In genomic region chr9:100819980-100820379, GRCh38 we compare ENCODE assay signal across 21 cellular contexts.
DNase-seq lines count a peak whose midpoint lies in the region; ATAC-seq and TF ChIP-seq lines count a peak whose summit lies in the region.
"Had no signal": no experiment of that assay in that cellular context is flagged by ENCODE, and none has a peak within 500 bp of the region (broad histone marks: within the 10 kb centered on the region; RNA-seq: fewer than 3 reads in every experiment).

No MANE protein-coding gene starts in this region.

- H2BK15ac ChIP-seq in H9 (ENCODE audit: low read depth, low read length), result no peak overlapping the region

- peaks cover 1% of the 10 kb centered on the region; the same call in 1 of the 2 replicates for H3K27me3 Mint-ChIP-seq in H9 (ENCODE audit: low read depth)
- H3K27me3 Mint-ChIP-seq in neural progenitor cell (ENCODE audit: insufficient read depth, low read depth), result peaks cover 2% of the 10 kb centered on the region
- H3K27me3 Mint-ChIP-seq: B cell; CD4-positive, CD25-positive, alpha-beta regulatory T cell; CD8-positive, alpha-beta memory T cell had no signal

- H3K4ac ChIP-seq in H9 (ENCODE audit: low read depth, low read length), result no peak overlapping the region

- peaks cover 4% of the 10 kb centered on the region for H3F3A ChIP-seq in neural progenitor cell (ENCODE audit: low read depth)
- no peaks in the 10 kb centered on the region for H3F3A ChIP-seq in smooth muscle cell (ENCODE audit: low read depth)

- peaks cover 4 to 8% of the 10 kb centered on the region in 2 experiments; a peak in 3 of 4 replicates for H3K4me1 Mint-ChIP-seq in H9
- H3K4me1 Mint-ChIP-seq in neural progenitor cell, result peaks cover 32% of the 10 kb centered on the region
- H3K4me1 Mint-ChIP-seq: B cell; CD4-positive, CD25-positive, alpha-beta regulatory T cell; CD8-positive, alpha-beta memory T cell had no signal

- H3K36me3 Mint-ChIP-seq in H9 (ENCODE audit: insufficient read depth in 1 of 3, low read depth in 3 of 3) (peaks cover 0 to 9% (median 5%) of the 10 kb centered on the region in 3 experiments; a peak in 4 of 7 replicates), neural progenitor cell (peaks cover 2% of the 10 kb centered on the region)
- H3K36me3 Mint-ChIP-seq: CD4-positive, CD25-positive, alpha-beta regulatory T cell; CD8-positive, alpha-beta memory T cell had no signal

- H3K18ac ChIP-seq in H9 (ENCODE audit: insufficient read length, low read depth, low read length), result no peak overlapping the region

- no peak for DNase-seq in H9
- no peak for DNase-seq in epithelial cell of proximal tubule (ENCODE audit: low read depth)
- peak; percentile 26 for DNase-seq in neural progenitor cell (ENCODE audit: low spot score)
- DNase-seq in NOMO-1 (lab: John Stamatoyannopoulos, UW; ENCODE audit: unreplicated experiment in 2 of 2), result no peak
- DNase-seq in smooth muscle cell (lab: John Stamatoyannopoulos, UW; ENCODE audit: unreplicated experiment), result no peak
- DNase-seq: CD4-positive, CD25-positive, alpha-beta regulatory T cell; CD8-positive, alpha-beta memory T cell; COR-L47; DMS 273 treated with DMSO at 0.1 percent for 48 hours; DMS53; DND-41; EL; GM23248; KG1 had no signal

- H2BK5ac ChIP-seq in H9 (ENCODE audit: insufficient read length, low read length), result no peak overlapping the region

- no peak overlapping the region for H3K14ac ChIP-seq in H9 (ENCODE audit: insufficient read depth, low read length)

- no peak overlapping the region for H2AFZ ChIP-seq in H9 (ENCODE audit: low read length)
- H2AFZ ChIP-seq in OCI-LY3 (ENCODE audit: low read depth, low read length), result no peak overlapping the region
- no peak overlapping the region for H2AFZ ChIP-seq in neural progenitor cell (replicated peaks)
- no peak overlapping the region for H2AFZ ChIP-seq in smooth muscle cell (ENCODE audit: low read depth)
- H2AFZ ChIP-seq: GM23248 had no signal

- no peak overlapping the region for H2BK12ac ChIP-seq in H9 (ENCODE audit: insufficient read length, low read depth, low read length)

- ATAC-seq in HG02588 (IDR thresholded peaks at IDR 0.05; ENCODE audit: unreplicated experiment) (no peak), GM21367 (IDR thresholded peaks at IDR 0.05; ENCODE audit: unreplicated experiment) (no peak)
- ATAC-seq: GM12878 had no signal

- H4K20me1 ChIP-seq in H9 (ENCODE audit: control insufficient read depth, insufficient read depth, insufficient read length), result no peaks in the 10 kb centered on the region
- no peaks in the 10 kb centered on the region for H4K20me1 ChIP-seq in OCI-LY3 (ENCODE audit: insufficient read depth, low read length)
- H4K20me1 ChIP-seq in neural progenitor cell (ENCODE audit: low read depth), result no peaks in the 10 kb centered on the region
- H4K20me1 ChIP-seq in smooth muscle cell (ENCODE audit: low read depth), result no peaks in the 10 kb centered on the region
- H4K20me1 ChIP-seq: BLaER1 treated with 17β-estradiol and CSF1 and Interleukin-3, amounts not matched to agents 10 nM and 100 nM had no signal

- H3K23ac ChIP-seq in H9 (ENCODE audit: insufficient read length, low read depth, low read length), result no peak overlapping the region

- TF ChIP-seq CTCF in H9 (conservative IDR thresholded peaks at IDR 0.05), result 0 out of 3 replicates have a peak, but pooled peaks have one; percentile 23
- TF ChIP-seq CTCF in OCI-LY3 (IDR thresholded peaks at IDR 0.05; ENCODE audit: low read depth, low read length), result peak; percentile 5; the same call in 1 of the 2 replicates
- peak; percentile 42 for TF ChIP-seq CTCF in epithelial cell of proximal tubule (conservative IDR thresholded peaks at IDR 0.05; ENCODE audit: low read depth, low read length)
- peak; percentile 18 for TF ChIP-seq CTCF in neural progenitor cell (IDR thresholded peaks at IDR 0.05)
- no peak for TF ChIP-seq CTCF in smooth muscle cell (IDR thresholded peaks at IDR 0.05; ENCODE audit: borderline replicate concordance, insufficient read depth, poor library complexity, severe bottlenecking)

- H3K79me1 ChIP-seq in H9 (ENCODE audit: insufficient read depth, low read depth, low read length, poor library complexity, severe bottlenecking), result no peaks in the 10 kb centered on the region

- H3K9ac ChIP-seq in H9 (ENCODE audit: extremely low read depth, insufficient read length, low read length) (no peak overlapping the region), OCI-LY3 (ENCODE audit: low read length) (no peak overlapping the region), neural progenitor cell (no peak overlapping the region), smooth muscle cell (ENCODE audit: low read depth) (no peak overlapping the region)
- H3K9ac ChIP-seq: BLaER1 treated with 17β-estradiol and CSF1 and Interleukin-3, amounts not matched to agents 10 nM and 100 nM; GM23248 had no signal

- H3K36me3 ChIP-seq in OCI-LY3 (replicated peaks; ENCODE audit: low read depth, low read length), result no peaks in the 10 kb centered on the region
- H3K36me3 ChIP-seq in neural progenitor cell, result peaks cover 9% of the 10 kb centered on the region
- H3K36me3 ChIP-seq in smooth muscle cell (ENCODE audit: low read depth), result no peaks in the 10 kb centered on the region
- H3K36me3 ChIP-seq: BLaER1 treated with 17β-estradiol and CSF1 and Interleukin-3, amounts not matched to agents 10 nM and 100 nM; HAP-1 had no signal

- H3K4me3 Mint-ChIP-seq in H9 (no peak overlapping the region), neural progenitor cell (no peak overlapping the region)
- H3K4me3 Mint-ChIP-seq: B cell; CD4-positive, CD25-positive, alpha-beta regulatory T cell; CD8-positive, alpha-beta memory T cell had no signal

- H3K4me2 ChIP-seq in H9 (ENCODE audit: insufficient read depth, insufficient read length, low read length) (no peak overlapping the region), OCI-LY3 (ENCODE audit: low read length) (no peak overlapping the region), neural progenitor cell (peak overlapping the region; percentile 17), smooth muscle cell (no peak overlapping the region)
- H3K4me2 ChIP-seq: BLaER1 treated with 17β-estradiol and CSF1 and Interleukin-3, amounts not matched to agents 10 nM and 100 nM had no signal

- H3K9me3 Mint-ChIP-seq in H9 (peaks cover 8 to 12% of the 10 kb centered on the region in 2 experiments), neural progenitor cell (peaks cover 19% of the 10 kb centered on the region)

- H4K5ac ChIP-seq in H9 (ENCODE audit: insufficient read length, low read depth, low read length), result no peak overlapping the region

- no peak overlapping the region for H4K91ac ChIP-seq in H9 (ENCODE audit: insufficient read length, low read depth, low read length)

- H3K79me2 ChIP-seq in H9 (ENCODE audit: insufficient read depth, low read length) (no peaks in the 10 kb centered on the region), OCI-LY3 (ENCODE audit: low read length) (no peaks in the 10 kb centered on the region), neural progenitor cell (ENCODE audit: low read depth) (no peaks in the 10 kb centered on the region), smooth muscle cell (ENCODE audit: low read depth) (no peaks in the 10 kb centered on the region)

- H3T11ph ChIP-seq in H9 (ENCODE audit: low read length), result no peak overlapping the region

- no peaks in the 10 kb centered on the region for H3K23me2 ChIP-seq in H9 (ENCODE audit: insufficient read length, low read depth, low read length, poor library complexity, severe bottlenecking)

- H3K27ac Mint-ChIP-seq in H9, result no peak overlapping the region
- peak overlapping the region; percentile 23 for H3K27ac Mint-ChIP-seq in neural progenitor cell
- H3K27ac Mint-ChIP-seq: B cell; CD4-positive, CD25-positive, alpha-beta regulatory T cell; CD8-positive, alpha-beta memory T cell had no signal

- H2AK5ac ChIP-seq in H9 (ENCODE audit: insufficient read length, low read length), result no peak overlapping the region

- no CpG with 5 or more reads among the region's 2 CpGs for WGBS in H9 (ENCODE audit: extremely low coverage, insufficient read length, low lambda C conversion rate)
- 78% methylated on average over 2 of the region's 2 CpGs for WGBS in smooth muscle cell (ENCODE audit: low lambda C conversion rate)

- H3K9me3 ChIP-seq in H9 (ENCODE audit: control insufficient read depth, low read depth, low read length) (no peaks in the 10 kb centered on the region), OCI-LY3 (ENCODE audit: insufficient read depth, low read length) (no peaks in the 10 kb centered on the region), neural progenitor cell (ENCODE audit: low read depth) (peaks cover 8% of the 10 kb centered on the region), smooth muscle cell (replicated peaks; ENCODE audit: low read depth) (no peaks in the 10 kb centered on the region)
- H3K9me3 ChIP-seq: HAP-1 had no signal

- H3K27ac ChIP-seq in H9 (ENCODE audit: insufficient read length, low read depth, low read length) (no peak overlapping the region), OCI-LY3 (ENCODE audit: low read length) (no peak overlapping the region), neural progenitor cell (peak overlapping the region; percentile 9), smooth muscle cell (ENCODE audit: low read depth) (no peak overlapping the region)
- H3K27ac ChIP-seq: BLaER1 treated with 17β-estradiol and CSF1 and Interleukin-3, amounts not matched to agents 10 nM and 100 nM; GM23248 had no signal

- H3K27me3 ChIP-seq in H9 (ENCODE audit: insufficient read depth, low read length), result no peaks in the 10 kb centered on the region
- H3K27me3 ChIP-seq in OCI-LY3 (ENCODE audit: low read depth, low read length), result no peaks in the 10 kb centered on the region
- no peaks in the 10 kb centered on the region for H3K27me3 ChIP-seq in neural progenitor cell
- H3K27me3 ChIP-seq in smooth muscle cell (ENCODE audit: low read depth), result no peaks in the 10 kb centered on the region
- H3K27me3 ChIP-seq: BLaER1 treated with 17β-estradiol and CSF1 and Interleukin-3, amounts not matched to agents 10 nM and 100 nM had no signal

- no peak overlapping the region for H4K8ac ChIP-seq in H9 (replicated peaks; ENCODE audit: insufficient read length, low read depth, low read length)

- H3K4me3 ChIP-seq in OCI-LY3 (ENCODE audit: low read length), result no peak overlapping the region
- no peak overlapping the region for H3K4me3 ChIP-seq in epithelial cell of proximal tubule (ENCODE audit: low read depth, low read length)
- no peak overlapping the region for H3K4me3 ChIP-seq in neural progenitor cell
- H3K4me3 ChIP-seq in smooth muscle cell, result no peak overlapping the region
- H3K4me3 ChIP-seq: BLaER1 treated with 17β-estradiol and CSF1 and Interleukin-3, amounts not matched to agents 10 nM and 100 nM; GM12878; GM23248; HAP-1 had no signal

- H2BK20ac ChIP-seq in H9 (ENCODE audit: low read depth, low read length, poor library complexity, severe bottlenecking), result no peak overlapping the region

- no peak overlapping the region for H2BK120ac ChIP-seq in H9 (ENCODE audit: low read depth, low read length, poor library complexity, severe bottlenecking)

- H3K56ac ChIP-seq in H9 (ENCODE audit: insufficient read length, low read depth, low read length), result no peak overlapping the region

- H3K4me1 ChIP-seq in H9 (ENCODE audit: insufficient read depth, low read length) (no peaks in the 10 kb centered on the region), OCI-LY3 (ENCODE audit: low read length) (no peaks in the 10 kb centered on the region), neural progenitor cell (peaks cover 25% of the 10 kb centered on the region), smooth muscle cell (ENCODE audit: low read depth) (peaks cover 10% of the 10 kb centered on the region)
- H3K4me1 ChIP-seq: BLaER1 treated with 17β-estradiol and CSF1 and Interleukin-3, amounts not matched to agents 10 nM and 100 nM; HAP-1 had no signal
